11 cellular contexts compared by ENCODE assay signal in the genomic region with DNA sequence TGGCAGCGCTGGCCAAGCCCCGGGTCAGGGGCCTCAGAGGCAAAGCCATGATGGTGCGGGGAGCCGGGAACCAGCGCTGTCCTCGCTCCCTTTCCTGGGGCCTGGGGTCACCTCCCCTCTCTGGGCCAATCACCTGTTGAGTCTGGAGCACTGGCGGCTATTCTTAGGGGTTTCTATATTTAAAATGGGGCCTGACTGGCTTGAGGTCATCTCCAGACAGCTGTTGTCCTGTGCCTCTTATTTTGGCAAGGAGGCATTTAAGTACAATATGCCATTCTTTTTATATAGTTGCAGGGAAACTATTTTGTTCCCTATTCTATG. TPM values are rescaled to one million over a fixed set of nuclear protein-coding genes. Genes with fewer than 3 reads are reported as not detected.
A peak's percentile ranks its signal among the peaks of the same experiment; 100 is the strongest.
DNase-seq lines count a peak whose midpoint lies in the region; ATAC-seq and TF ChIP-seq lines count a peak whose summit lies in the region.
"Had no signal": no experiment of that assay in that cellular context is flagged by ENCODE, and none has a peak within 500 bp of the region (broad histone marks: within the 10 kb centered on the region; RNA-seq: fewer than 3 reads in every experiment).

A gene (minus strand): TSS at position 84 of the 321 bp plus-strand sequence. CDS start 35 bp downstream, at position 49.

- H3K36me3 ChIP-seq in lower lobe of right lung (no peaks in the 10 kb centered on the region), stomach (no peaks in the 10 kb centered on the region)

- TF ChIP-seq CTCF in coronary artery (IDR thresholded peaks at IDR 0.05) (no peak), lower lobe of right lung (IDR thresholded peaks at IDR 0.05) (no peak), stomach (IDR thresholded peaks at IDR 0.05) (no peak)

- DNase-seq in LHCN-M2 (ENCODE audit: low read depth): peak; percentile 38
- DNase-seq in coronary artery (ENCODE audit: low spot score): no peak
- DNase-seq in lower lobe of right lung: no peak
- no peak for DNase-seq in stomach
- DNase-seq in cerebellum (ENCODE audit: low spot score): no peak
- DNase-seq in NCI-H1436 (lab: John Stamatoyannopoulos, UW): no peak
- no peak for DNase-seq in putamen (ENCODE audit: low spot score)
- DNase-seq: GF-D8, NCI-H446 treated with DMSO at 0.1 percent for 48 hours had no signal

- H3K4me3 ChIP-seq in coronary artery (peak within 1 kb of the TSS; percentile 64), lower lobe of right lung (peak within 1 kb of the TSS; percentile 52), stomach (peak within 1 kb of the TSS; percentile 40 to 45 (median 44))
- H3K4me3 ChIP-seq: mucosa of descending colon had no signal

- ATAC-seq in lower lobe of right lung: peak in 1 of 2 donors; percentile 20

- H3K4me1 ChIP-seq in lower lobe of right lung: peaks cover 4% of the 10 kb centered on the region
- H3K4me1 ChIP-seq in stomach: peaks cover 0 to 19% (median 11%) of the 10 kb centered on the region in 4 donors

- no peak for TF ChIP-seq POLR2A in stomach (IDR thresholded peaks at IDR 0.05)

- intact Hi-C loops in lower lobe of right lung (cut with DNase I): no loop called here
- intact Hi-C loops in stomach (cut with DNase I; ENCODE audit: low total_unique reads): no loop called here

- no peak for TF ChIP-seq EP300 in stomach (IDR thresholded peaks at IDR 0.05)

- 52 to 62% (median 56%) methylated on average over 7 of the region's 7 CpGs for whole genome bisulfite sequencing in stomach, 5 donors

- no peaks in the 10 kb centered on the region for H3K9me3 ChIP-seq in lower lobe of right lung
- no peaks in the 10 kb centered on the region for H3K9me3 ChIP-seq in stomach
- H3K9me3 ChIP-seq: mucosa of descending colon had no signal

- H3K27me3 ChIP-seq in lower lobe of right lung (ENCODE audit: low read depth) (no peaks in the 10 kb centered on the region), stomach (peaks cover 0 to 17% (median 3%) of the 10 kb centered on the region in 3 donors)

- peak within 1 kb of the TSS in 1 of 2 donors; percentile 36 for H3K27ac ChIP-seq in coronary artery
- no peak within 1 kb of the TSS for H3K27ac ChIP-seq in lower lobe of right lung
- H3K27ac ChIP-seq in stomach: peak within 1 kb of the TSS in 3 of 5 donors; percentile 31 to 62 (median 41)

RNA-seq across cellular contexts. Expression of the gene that starts here (rescaled TPM):
- total RNA-seq in LHCN-M2 (2014; rRNA removed): not detected in 2 replicates
- 1.1 TPM for polyA plus RNA-seq in LHCN-M2 (2012)
- total RNA-seq in lower lobe of right lung: not detected
- not detected for total RNA-seq in stomach
- polyA plus RNA-seq in stomach: 1 to 10 TPM in 2 of 3 donors, not detected in 1; 1.4 to 8.2 TPM
- total RNA-seq in cerebellum: not detected
- total RNA-seq: T-helper 2 cell treated with Interferon-gamma antibody and Interleukin-4, amounts not matched to agents 100 ng/mL and 5 ng/mL, for 36 hours had no signal
